Comparison of ENCODE assay signal across 9 cellular contexts in genomic region chr3:132418916-132419315, GRCh38. TPM values are rescaled to one million over a fixed set of nuclear protein-coding genes. Genes with fewer than 3 reads are reported as not detected.
DNase-seq lines count a peak whose midpoint lies in the region; ATAC-seq and TF ChIP-seq lines count a peak whose summit lies in the region.
"Had no signal": no experiment of that assay in that cellular context is flagged by ENCODE, and none has a peak within 500 bp of the region (broad histone marks: within the 10 kb centered on the region; RNA-seq: fewer than 3 reads in every experiment).

No MANE protein-coding gene starts in this region.

- CTCF ChIA-PET in activated CD4-positive, alpha-beta memory T cell treated with anti-CD3 and anti-CD28 coated beads for 36 hours (lab: Charles Lee), result no interaction called here

- ATAC-seq in left ventricle myocardium superior (no peak), HG02852 (IDR thresholded peaks at IDR 0.05; ENCODE audit: unreplicated experiment) (no peak), GM21717 (IDR thresholded peaks at IDR 0.05; ENCODE audit: unreplicated experiment) (no peak)

- H3K27me3 ChIP-seq in cardiac muscle cell (no peaks in the 10 kb centered on the region), iPS-20b (ENCODE audit: insufficient read depth, low read length) (no peaks in the 10 kb centered on the region)

- H3K27me3 Mint-ChIP-seq in activated CD4-positive, alpha-beta memory T cell treated with anti-CD3 and anti-CD28 coated beads for 36 hours, result no peaks in the 10 kb centered on the region
- no peaks in the 10 kb centered on the region for H3K27me3 Mint-ChIP-seq in type B pancreatic cell

- DNase-seq in cardiac muscle cell (ENCODE audit: low read depth in 1 of 2, low spot score in 1 of 2) (peak in 1 of 2 donors; percentile 54), left ventricle myocardium superior (no peak), type B pancreatic cell (ENCODE audit: extremely low spot score, unreplicated experiment) (no peak), SW480 (ENCODE audit: low spot score) (no peak)
- DNase-seq in activated CD4-positive, alpha-beta memory T cell treated with anti-CD3 and anti-CD28 coated beads for 36 hours, result no peak
- DNase-seq: stimulated activated CD8-positive, alpha-beta memory T cell treated with anti-CD3 and anti-CD28 coated beads, Interleukin-4, amount 100 ng/mL, for 48 hours had no signal

- peak overlapping the region; percentile 89; the same call in 1 of the 2 replicates for H3K9ac ChIP-seq in iPS-20b (ENCODE audit: low read depth, low read length)

- H3K27ac Mint-ChIP-seq in activated CD4-positive, alpha-beta memory T cell treated with anti-CD3 and anti-CD28 coated beads for 36 hours, result no peak overlapping the region
- peak overlapping the region; percentile 74 for H3K27ac Mint-ChIP-seq in type B pancreatic cell

- intact Hi-C loops in left ventricle myocardium superior (cut with micrococcal nuclease), result no loop called here
- intact Hi-C loops in activated CD4-positive, alpha-beta memory T cell treated with anti-CD3 and anti-CD28 coated beads for 36 hours (cut with micrococcal nuclease), result loop anchor here (5.0 kb wide), 3 partner anchors 243 to 1672 kb away; partner anchors contain the start of genes PIK3R4 and UBA5

- TF ChIP-seq CTCF in cardiac muscle cell (IDR thresholded peaks at IDR 0.05; ENCODE audit: low read depth, low read length) (no peak), type B pancreatic cell (conservative IDR thresholded peaks at IDR 0.05) (no peak)

- H3K4me3 ChIP-seq in cardiac muscle cell (peak overlapping the region; percentile 94), iPS-20b (ENCODE audit: low read length) (peak overlapping the region; percentile 92)

- H3K9me3 ChIP-seq in cardiac muscle cell (ENCODE audit: low read depth), result no peaks in the 10 kb centered on the region
- no peaks in the 10 kb centered on the region for H3K9me3 ChIP-seq in iPS-20b (ENCODE audit: insufficient read depth, low read depth, low read length)

- H3K27ac ChIP-seq in cardiac muscle cell, result peak overlapping the region; percentile 94
- no peak overlapping the region for H3K27ac ChIP-seq in iPS-20b (ENCODE audit: low read length)

- H3K4me1 Mint-ChIP-seq in activated CD4-positive, alpha-beta memory T cell treated with anti-CD3 and anti-CD28 coated beads for 36 hours (ENCODE audit: low read depth), result peaks cover 38% of the 10 kb centered on the region
- peaks cover 18% of the 10 kb centered on the region for H3K4me1 Mint-ChIP-seq in type B pancreatic cell (ENCODE audit: unreplicated experiment)

- peaks cover 1% of the 10 kb centered on the region for H3K36me3 Mint-ChIP-seq in activated CD4-positive, alpha-beta memory T cell treated with anti-CD3 and anti-CD28 coated beads for 36 hours
- peaks cover 8% of the 10 kb centered on the region for H3K36me3 Mint-ChIP-seq in type B pancreatic cell

- H3K4me3 Mint-ChIP-seq in activated CD4-positive, alpha-beta memory T cell treated with anti-CD3 and anti-CD28 coated beads for 36 hours, result peak overlapping the region; percentile 98
- peak overlapping the region; percentile 97 for H3K4me3 Mint-ChIP-seq in type B pancreatic cell

- no peaks in the 10 kb centered on the region for H3K9me3 Mint-ChIP-seq in activated CD4-positive, alpha-beta memory T cell treated with anti-CD3 and anti-CD28 coated beads for 36 hours
- no peaks in the 10 kb centered on the region for H3K9me3 Mint-ChIP-seq in type B pancreatic cell

- POLR2A ChIA-PET in activated CD4-positive, alpha-beta memory T cell treated with anti-CD3 and anti-CD28 coated beads for 36 hours (lab: Charles Lee), result no interaction called here

- H3K36me3 ChIP-seq in cardiac muscle cell, result no peaks in the 10 kb centered on the region
- no peaks in the 10 kb centered on the region for H3K36me3 ChIP-seq in iPS-20b (ENCODE audit: insufficient read depth, low read depth, low read length)

- H3K4me1 ChIP-seq in cardiac muscle cell (ENCODE audit: low read depth), result peaks cover 45% of the 10 kb centered on the region
- H3K4me1 ChIP-seq in iPS-20b (ENCODE audit: insufficient read depth, low read length), result peaks cover 4% of the 10 kb centered on the region; the same call in 1 of the 2 replicates

RNA-seq across cellular contexts. Expression of gene DNAJC13, which starts 1.6 kb away (rescaled TPM):
- total RNA-seq in cardiac muscle cell, result 25.5 and 34.6 TPM in 2 replicates
- 14.3 and 15.9 TPM in 2 replicates for polyA plus RNA-seq in cardiac muscle cell
- total RNA-seq in left ventricle myocardium superior, result 30.3 TPM
- total RNA-seq in activated CD4-positive, alpha-beta memory T cell treated with anti-CD3 and anti-CD28 coated beads for 36 hours, result 10 to 100 TPM; 33.5 to 34.5 TPM
- 30.8 and 34.0 TPM in 2 replicates for total RNA-seq in type B pancreatic cell (ENCODE audit: low replicate concordance)
